In genomic region chr12:53499261-53500118, GRCh38 we compare ENCODE assay signal across 8 cellular contexts. TPM values are rescaled to one million over a fixed set of nuclear protein-coding genes. Genes with fewer than 3 reads are reported as not detected.
A peak's percentile ranks its signal among the peaks of the same experiment; 100 is the strongest.
DNase-seq lines count a peak whose midpoint lies in the region; ATAC-seq, FAIRE-seq and TF ChIP-seq lines count a peak whose summit lies in the region.

MAP3K12 (minus strand) TSS chr12:53499458; CDS start chr12:53487391, 12,067 bp downstream.

- no peaks in the 10 kb centered on the region for H3K27me3 Mint-ChIP-seq in type B pancreatic cell

- WGBS in ovary, 3 donors = 0 to 1% (median 1%) methylated on average over 42 to 52 of the region's 52 CpGs

- FAIRE-seq in H54 (lab: Jason Lieb, UNC) = no peak

- TF ChIP-seq POLR2A in H54 (IDR thresholded peaks at IDR 0.05; ENCODE audit: low read depth, low read length) (peak; percentile 57), ovary (IDR thresholded peaks at IDR 0.05) (no peak)

- TF ChIP-seq EP300 in ovary (IDR thresholded peaks at IDR 0.05) = no peak

- CTCF ChIA-PET in AG04450 (lab: Charles Lee) = interaction anchor here (0.6 kb wide), 1 partner anchor 78 kb away, joined by 3 read pairs; no protein-coding TSS in a partner anchor

- H3K27ac ChIP-seq in AG04450 (ENCODE audit: low read depth, low read length) (peak within 1 kb of the TSS; percentile 99), ovary (peak within 1 kb of the TSS; percentile 85 to 99)

- H3K4me1 ChIP-seq in ovary (ENCODE audit: insufficient read depth) = peaks cover 25% of the 10 kb centered on the region

- H3K27me3 ChIP-seq in AG04450 (ENCODE audit: control insufficient read depth, insufficient read depth, low read length) (no peaks in the 10 kb centered on the region), ovary (no peaks in the 10 kb centered on the region)

- peak within 1 kb of the TSS; percentile 94 for H3K27ac Mint-ChIP-seq in type B pancreatic cell

- H3K36me3 ChIP-seq in ovary = no peaks in the 10 kb centered on the region

- peak within 1 kb of the TSS; percentile 91 for H3K4me3 Mint-ChIP-seq in type B pancreatic cell

- DNase-seq in AG04450 (ENCODE audit: low read depth, low spot score) (no peak), H54 (ENCODE audit: insufficient read length, low spot score) (no peak), SK-MEL-5 (ENCODE audit: low read depth, low spot score) (peak; percentile 55), Right ventricle myocardium inferior (ENCODE audit: missing footprints) (peak; percentile 84), ovary (peak; percentile 79 to 84 (median 81)), type B pancreatic cell (ENCODE audit: extremely low spot score, unreplicated experiment) (no peak)
- peak; percentile 15 for DNase-seq in activated naive CD8-positive, alpha-beta T cell treated with anti-CD3 and anti-CD28 coated beads, Interleukin-2, amount 50 U/mL, for 16 hours (ENCODE audit: low read depth, low spot score)

- no peaks in the 10 kb centered on the region for H3K36me3 Mint-ChIP-seq in type B pancreatic cell

- POLR2A ChIA-PET in AG04450 (lab: Yijun Ruan, JAX) = interaction anchor here (0.6 to 4.3 kb wide), 6 partner anchors 7 to 120 kb away, joined by 3 to 50 read pairs (median 10); partner anchors contain the start of gene SP1

- H3K9me3 Mint-ChIP-seq in type B pancreatic cell = peaks cover 3% of the 10 kb centered on the region

- ATAC-seq in Right ventricle myocardium inferior = peak; percentile 7
- ATAC-seq in HG03354 (IDR thresholded peaks at IDR 0.05; ENCODE audit: poor library complexity, severe bottlenecking, unreplicated experiment) = no peak

- peaks cover 37% of the 10 kb centered on the region for H3K4me1 Mint-ChIP-seq in type B pancreatic cell (ENCODE audit: unreplicated experiment)

- TF ChIP-seq CTCF in AG04450 (IDR thresholded peaks at IDR 0.05; ENCODE audit: low read depth, low read length) (no peak; the same call in 1 of the 2 replicates), ovary (IDR thresholded peaks at IDR 0.05) (no peak), type B pancreatic cell (conservative IDR thresholded peaks at IDR 0.05) (no peak)

- in situ Hi-C loops in SK-MEL-5 (cut with HindIII; ENCODE audit: low pct_unique_long_range_greater_than_20kb, low sequenced_read_pairs) = no loop called here

- H3K9me3 ChIP-seq in AG04450 (ENCODE audit: control insufficient read depth, insufficient read depth, low read length) (no peaks in the 10 kb centered on the region; the same call in 1 of the 2 replicates), ovary (no peaks in the 10 kb centered on the region)

- H3K4me3 ChIP-seq in AG04450 (ENCODE audit: low read depth, low read length) (peak within 1 kb of the TSS; percentile 87), ovary (peak within 1 kb of the TSS; percentile 42)

- intact Hi-C loops in Right ventricle myocardium inferior (cut with DNase I) (loop anchor here (5.0 kb wide), 1 partner anchor 47 kb away; the partner anchor contains the start of gene PCBP2), ovary (cut with DNase I) (loop anchor here (2.0 to 10.0 kb wide), 5 partner anchors 47 to 282 kb away; partner anchors contain the start of genes AAAS (in 4 of the 4), PCBP2 (in 2 of the 4) and PRR13 (in 1 of the 4))

RNA-seq across cellular contexts. Expression of gene MAP3K12, which starts in this region (rescaled TPM):
- polyA plus RNA-seq in AG04450 (2011; rRNA removed) (35.7 and 46.1 TPM in 2 replicates), ovary (10 to 100 TPM; 19.5 to 33.4 TPM)
- polyA minus RNA-seq in AG04450 (2011; rRNA and poly(A)+ RNA removed) = 52.1 and 64.6 TPM in 2 replicates
- total RNA-seq in SK-MEL-5 (2014; rRNA removed; shearing (Covaris generic)) = 10.1 and 11.4 TPM in 2 replicates
- polyA plus RNA-seq in SK-MEL-5 (2015; cell fraction: cytosol; rRNA removed) = 12.7 and 14.6 TPM in 2 replicates
- polyA plus RNA-seq in SK-MEL-5 (2015; cell fraction: nucleus; rRNA removed) = 150 and 170 TPM in 2 replicates
- total RNA-seq in Right ventricle myocardium inferior (5.6 TPM), ovary (10 to 100 TPM; 19.5 to 53.2 (median 30.8) TPM), type B pancreatic cell (ENCODE audit: low replicate concordance) (10.6 and 31.6 TPM in 2 replicates)

Comparison
In these comparisons a context has a peak if more than half of its experiments do, and no peak if none do; other contexts are left out.
1. DNase-seq: peak in SK-MEL-5 (single experiment), activated naive CD8-positive, alpha-beta T cell treated with anti-CD3 and anti-CD28 coated beads, Interleukin-2, amount 50 U/mL, for 16 hours (single experiment), Right ventricle myocardium inferior (single experiment) and ovary (5 of 5); none in AG04450 (single experiment), H54 (single experiment) and type B pancreatic cell (single experiment).